Comparison of ENCODE assay signal across 10 cellular contexts in genomic region chr12:94266796-94267529, GRCh38.
A peak's percentile ranks its signal among the peaks of the same experiment; 100 is the strongest.
DNase-seq lines count a peak whose midpoint lies in the region; TF ChIP-seq lines count a peak whose summit lies in the region.
"Had no signal": no experiment of that assay in that cellular context is flagged by ENCODE, and none has a peak within 500 bp of the region (broad histone marks: within the 10 kb centered on the region; RNA-seq: fewer than 3 reads in every experiment).

No MANE protein-coding gene starts in this region.

- no peak overlapping the region for H3K4me3 Mint-ChIP-seq in activated CD4-positive, alpha-beta memory T cell treated with anti-CD3 and anti-CD28 coated beads for 36 hours
- H3K4me3 Mint-ChIP-seq: activated naive CD8-positive, alpha-beta T cell had no signal

- H3K9me3 ChIP-seq in stomach (no peaks in the 10 kb centered on the region), adrenal gland (replicated peaks in 1 of 3) (no peaks in the 10 kb centered on the region)
- H3K9me3 ChIP-seq: ovary had no signal

- peak; percentile 88 for DNase-seq in GM04504 (ENCODE audit: low read depth)
- DNase-seq in RPMI7951 (ENCODE audit: low read depth) = peak; percentile 81
- peak; percentile 76 for DNase-seq in foreskin melanocyte
- DNase-seq in stomach = no peak
- no peak for DNase-seq in activated naive CD4-positive, alpha-beta T cell treated with Interleukin-2 at 50 U/mL for 16 hours
- DNase-seq in adrenal gland = no peak
- DNase-seq in activated CD4-positive, alpha-beta memory T cell treated with anti-CD3 and anti-CD28 coated beads for 36 hours = no peak
- DNase-seq: NCI-H69, ovary had no signal

- H3K27ac ChIP-seq in stomach (peak overlapping the region in 3 of 5 donors; percentile 46 to 65 (median 54)), adrenal gland (peak overlapping the region in 2 of 5 donors; percentile 46 to 57)
- H3K27ac ChIP-seq: ovary had no signal

- TF ChIP-seq CTCF in stomach (IDR thresholded peaks at IDR 0.05) = no peak
- no peak for TF ChIP-seq CTCF in adrenal gland (IDR thresholded peaks at IDR 0.05)

- CTCF ChIA-PET in activated CD4-positive, alpha-beta memory T cell treated with anti-CD3 and anti-CD28 coated beads for 36 hours (lab: Charles Lee) = no interaction called here

- no peak overlapping the region for H3K27ac Mint-ChIP-seq in activated CD4-positive, alpha-beta memory T cell treated with anti-CD3 and anti-CD28 coated beads for 36 hours
- H3K27ac Mint-ChIP-seq: activated naive CD8-positive, alpha-beta T cell had no signal

- H3K36me3 ChIP-seq in stomach (peaks cover 0 to under 1% (median 0%) of the 10 kb centered on the region in 4 donors), adrenal gland (replicated peaks in 1 of 2) (no peaks in the 10 kb centered on the region)
- H3K36me3 ChIP-seq: ovary had no signal

- H3K27me3 ChIP-seq in stomach = no peaks in the 10 kb centered on the region
- no peaks in the 10 kb centered on the region for H3K27me3 ChIP-seq in adrenal gland
- H3K27me3 ChIP-seq: ovary had no signal

- no peaks in the 10 kb centered on the region for H3K27me3 Mint-ChIP-seq in activated CD4-positive, alpha-beta memory T cell treated with anti-CD3 and anti-CD28 coated beads for 36 hours
- H3K27me3 Mint-ChIP-seq: activated naive CD8-positive, alpha-beta T cell had no signal

- H3K9me3 Mint-ChIP-seq in activated CD4-positive, alpha-beta memory T cell treated with anti-CD3 and anti-CD28 coated beads for 36 hours = no peaks in the 10 kb centered on the region

- H3K4me3 ChIP-seq in stomach = no peak overlapping the region
- H3K4me3 ChIP-seq in adrenal gland = no peak overlapping the region
- H3K4me3 ChIP-seq: ovary had no signal

- H3K36me3 Mint-ChIP-seq in activated CD4-positive, alpha-beta memory T cell treated with anti-CD3 and anti-CD28 coated beads for 36 hours = peaks cover 23% of the 10 kb centered on the region

- TF ChIP-seq POLR2A in stomach (IDR thresholded peaks at IDR 0.05) = no peak
- no peak for TF ChIP-seq POLR2A in adrenal gland (IDR thresholded peaks at IDR 0.05)

- TF ChIP-seq EP300 in stomach (IDR thresholded peaks at IDR 0.05) = no peak

- H3K4me1 Mint-ChIP-seq in activated CD4-positive, alpha-beta memory T cell treated with anti-CD3 and anti-CD28 coated beads for 36 hours (ENCODE audit: low read depth) = peaks cover 64% of the 10 kb centered on the region

- POLR2A ChIA-PET in activated CD4-positive, alpha-beta memory T cell treated with anti-CD3 and anti-CD28 coated beads for 36 hours (lab: Charles Lee) = no interaction called here

- WGBS in stomach, 5 donors = 49 to 58% (median 53%) methylated on average over 11 of the region's 11 CpGs
- 57 to 68% (median 66%) methylated on average over 11 of the region's 11 CpGs for WGBS in adrenal gland, 4 donors

- intact Hi-C loops in stomach (cut with DNase I; ENCODE audit: low total_unique reads) = no loop called here
- intact Hi-C loops in adrenal gland (cut with DNase I) = no loop called here
- intact Hi-C loops in activated CD4-positive, alpha-beta memory T cell treated with anti-CD3 and anti-CD28 coated beads for 36 hours (cut with micrococcal nuclease) = loop anchor here (10.0 kb wide), 1 partner anchor 822 kb away; the partner anchor contains the start of gene UBE2N

- H3K4me1 ChIP-seq in stomach (peaks cover 13 to 38% (median 15%) of the 10 kb centered on the region in 4 donors), adrenal gland (replicated peaks in 1 of 2) (peaks cover 10 to 14% of the 10 kb centered on the region in 2 donors)

Comparison
In these comparisons a context has a peak if more than half of its experiments do, and no peak if none do; other contexts are left out.
1. DNase-seq: peak in GM04504 (single experiment), RPMI7951 (single experiment) and foreskin melanocyte (single experiment); none in stomach (single experiment), activated naive CD4-positive, alpha-beta T cell treated with Interleukin-2 at 50 U/mL for 16 hours (single experiment), adrenal gland (0 of 7) and activated CD4-positive, alpha-beta memory T cell treated with anti-CD3 and anti-CD28 coated beads for 36 hours (single experiment).